27 cellular contexts compared by ENCODE assay signal in the genomic region with DNA sequence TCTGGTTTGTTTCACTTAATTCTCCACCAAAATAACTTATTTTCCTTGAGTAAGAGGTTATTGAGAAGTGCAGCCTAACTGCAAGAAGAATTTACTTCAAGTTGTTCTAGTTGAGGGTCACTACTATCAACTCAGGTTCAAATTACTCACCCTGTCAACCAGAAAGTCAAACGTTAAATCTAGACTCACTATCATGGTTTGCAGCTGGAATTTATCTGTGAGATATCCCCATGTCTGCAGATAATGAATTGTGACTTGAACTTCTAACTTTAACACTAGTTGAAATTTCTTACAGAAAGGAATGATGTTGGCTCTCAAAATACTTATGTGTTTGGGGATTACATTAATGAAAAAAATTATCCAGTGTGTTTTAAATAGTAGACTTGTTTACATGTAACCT.
"Had no signal": no experiment of that assay in that cellular context is flagged by ENCODE, and none has a peak within 500 bp of the region (broad histone marks: within the 10 kb centered on the region; RNA-seq: fewer than 3 reads in every experiment).

No MANE protein-coding gene starts in this region.

- H3K4me3 ChIP-seq: coronary artery, dorsolateral prefrontal cortex, esophagus muscularis mucosa, gastroesophageal sphincter had no signal

- ATAC-seq: activated CD4-positive, CD25-positive, alpha-beta regulatory T cell treated with anti-CD3 and anti-CD28 coated beads, Interleukin-2, amount 50 U/mL, for 24 hours; activated CD8-positive, alpha-beta T cell treated with anti-CD3 and anti-CD28 coated beads for 36 hours; activated T-cell treated with anti-CD3 and anti-CD28 coated beads, Interleukin-2, amount 50 U/mL, for 4 hours; activated T-helper 17 cell treated with anti-CD3 and anti-CD28 coated beads, Interleukin-2, amount 50 U/mL, for 72 hours; foreskin keratinocyte; gastroesophageal sphincter; T-helper 17 cell had no signal

- H3K27ac ChIP-seq: coronary artery, dorsolateral prefrontal cortex, esophagus muscularis mucosa, foreskin keratinocyte, gastroesophageal sphincter, WERI-Rb-1 had no signal

- H3K27me3 ChIP-seq: dorsolateral prefrontal cortex, esophagus muscularis mucosa, foreskin keratinocyte, gastroesophageal sphincter had no signal

- H3K36me3 ChIP-seq: esophagus muscularis mucosa, gastroesophageal sphincter, WERI-Rb-1 had no signal

- DNase-seq: activated B cell treated with CpG ODN at 0.5 μM for 24 hours; activated CD4-positive, alpha-beta T cell treated with anti-CD3 and anti-CD28 coated beads for 48 hours; activated CD4-positive, alpha-beta T cell treated with anti-CD3 and anti-CD28 coated beads, Interleukin-2, amount 50 U/mL, for 1 hour; activated CD4-positive, alpha-beta T cell treated with anti-CD3 and anti-CD28 coated beads, Interleukin-2, amount 50 U/mL, for 48 hours; activated CD8-positive, alpha-beta memory T cell treated with anti-CD3 and anti-CD28 coated beads for 24 hours; activated CD8-positive, alpha-beta T cell treated with anti-CD3 and anti-CD28 coated beads for 36 hours; activated effector memory CD4-positive, alpha-beta T cell treated with Interleukin-2 at 50 U/mL for 16 hours; activated gamma-delta T cell treated with Interleukin-2 at 50 U/mL for 16 hours; activated naive CD4-positive, alpha-beta T cell treated with anti-CD3 and anti-CD28 coated beads, Interleukin-2, amount 50 U/mL, for 16 hours; activated naive CD4-positive, alpha-beta T cell treated with Interleukin-2 at 50 U/mL for 16 hours; activated T-cell treated with anti-CD3 and anti-CD28 coated beads, Interleukin-2, amount 50 U/mL, for 4 hours; amniotic stem cell; anterior cingulate cortex; central memory CD4-positive, alpha-beta T cell; cerebellar nuclear complex; dorsolateral prefrontal cortex; effector memory CD4-positive, alpha-beta T cell; foreskin keratinocyte; T-helper 1 cell; T-helper 17 cell; T1000; WERI-Rb-1 had no signal

- H3K9me3 ChIP-seq: esophagus muscularis mucosa, gastroesophageal sphincter had no signal

- H3K4me1 ChIP-seq: esophagus muscularis mucosa, foreskin keratinocyte, gastroesophageal sphincter had no signal
